In genomic region chr14:99481745-99482099, GRCh38 we compare ENCODE assay signal across 8 cellular contexts. TPM values are rescaled to one million over a fixed set of nuclear protein-coding genes. Genes with fewer than 3 reads are reported as not detected.
DNase-seq lines count a peak whose midpoint lies in the region; ATAC-seq, FAIRE-seq and TF ChIP-seq lines count a peak whose summit lies in the region.

No MANE protein-coding gene starts in this region.

- H3K9me3 Mint-ChIP-seq in natural killer cell treated with Interleukin-12 subunit alpha and Interleukin-12 subunit beta and Interleukin-15 and Interleukin-18, amount 100 ng/mL, for 72 hours = no peaks in the 10 kb centered on the region

- H3K4me2 ChIP-seq in H1 (ENCODE audit: insufficient read depth in 1 of 2, low read depth in 2 of 2, low read length in 2 of 2) = peak overlapping the region; percentile 79 to 85

- peaks cover 6 to 17% of the 10 kb centered on the region in 2 experiments for H4K20me1 ChIP-seq in H1 (replicated peaks in 1 of 2; ENCODE audit: control insufficient read depth in 1 of 2, insufficient read depth in 2 of 2, low read length in 2 of 2)

- H3K79me1 ChIP-seq in H1 (ENCODE audit: low read depth, low read length) = peaks cover 5% of the 10 kb centered on the region; the same call in 1 of the 2 replicates

- H3K4ac ChIP-seq in H1 (replicated peaks; ENCODE audit: insufficient read length, low read depth, low read length) = no peak overlapping the region

- no peak for TF ChIP-seq POLR2A in H1 (IDR thresholded peaks at IDR 0.05; ENCODE audit: control extremely low read depth in 1 of 2, low read depth in 2 of 2, low read length in 2 of 2)
- no peak for TF ChIP-seq POLR2A in H54 (IDR thresholded peaks at IDR 0.05; ENCODE audit: low read depth, low read length)

- intact Hi-C loops in head of caudate nucleus (cut with DNase I) = no loop called here

- H3K27me3 Mint-ChIP-seq in natural killer cell treated with Interleukin-12 subunit alpha and Interleukin-12 subunit beta and Interleukin-15 and Interleukin-18, amount 100 ng/mL, for 72 hours = no peaks in the 10 kb centered on the region

- H3K18ac ChIP-seq in H1 (ENCODE audit: extremely low read depth, low read length) = no peak overlapping the region; the same call in 1 of the 2 replicates

- no peak overlapping the region for H4K91ac ChIP-seq in H1 (replicated peaks; ENCODE audit: insufficient read length, low read length)

- no peak for TF ChIP-seq RAD21 in H1 (IDR thresholded peaks at IDR 0.05 in 1 of 2, conservative IDR thresholded peaks at IDR 0.05 in 1 of 2; ENCODE audit: low read depth in 2 of 2, low read length in 2 of 2)

- H3K27me3 ChIP-seq in H1 (replicated peaks in 1 of 4; ENCODE audit: control insufficient read depth in 3 of 4, extremely low read depth in 1 of 4, insufficient read depth in 3 of 4, low read length in 3 of 4) = no peaks in the 10 kb centered on the region

- H3K36me3 ChIP-seq in SK-N-MC (ENCODE audit: insufficient read depth, low read length) = no peaks in the 10 kb centered on the region
- H3K36me3 ChIP-seq in H1 (ENCODE audit: control insufficient read depth in 2 of 4, insufficient read depth in 4 of 4, low read length in 3 of 4) = no peaks in the 10 kb centered on the region

- H2BK12ac ChIP-seq in H1 (ENCODE audit: low read depth, low read length) = no peak overlapping the region

- H3K14ac ChIP-seq in H1 (ENCODE audit: insufficient read length) = no peak overlapping the region

- H3K4me1 ChIP-seq in H1 (replicated peaks in 1 of 4; ENCODE audit: control insufficient read depth in 3 of 4, insufficient read depth in 4 of 4, low read length in 3 of 4) = peaks cover 0 to 6% (median 3%) of the 10 kb centered on the region in 4 experiments; a peak in 5 of 7 replicates

- DNase-seq in stimulated activated CD4-positive, alpha-beta T cell treated with anti-CD3 and anti-CD28 coated beads, Interleukin-4, amount 100 ng/mL, for 24 hours = peak; percentile 24
- no peak for DNase-seq in stimulated activated CD4-positive, alpha-beta T cell treated with anti-CD3 and anti-CD28 coated beads, Interleukin-1b, Interleukin-23, amount 100 ng/mL, for 48 hours
- no peak for DNase-seq in SK-N-MC (ENCODE audit: low read depth, low spot score)
- DNase-seq in H1 (ENCODE audit: low read depth in 1 of 2, low spot score in 2 of 2) = no peak
- DNase-seq in natural killer cell treated with Interleukin-12 subunit alpha and Interleukin-12 subunit beta and Interleukin-15 and Interleukin-18, amount 100 ng/mL, for 72 hours (ENCODE audit: low spot score) = no peak
- no peak for DNase-seq in H54 (ENCODE audit: insufficient read length, low spot score)
- no peak for DNase-seq in head of caudate nucleus

- no peak overlapping the region for H2BK20ac ChIP-seq in H1 (ENCODE audit: low read length)

- H2BK5ac ChIP-seq in H1 (ENCODE audit: low read depth, low read length) = peak overlapping the region; percentile 85; the same call in 1 of the 2 replicates

- peaks cover 28 to 83% of the 10 kb centered on the region in 2 experiments for H3K79me2 ChIP-seq in H1 (ENCODE audit: control insufficient read depth in 1 of 2, insufficient read depth in 2 of 2, low read length in 2 of 2)

- WGBS in H1 (ENCODE audit: extremely low coverage in 1 of 2, insufficient coverage in 1 of 2, insufficient read length in 1 of 2, insufficient replicate concordance in 2 of 2, low coverage in 1 of 2, low lambda C conversion rate in 2 of 2, missing lambda C conversion rate in 1 of 2), 2 experiments = 1% methylated on average over 17 of the region's 17 CpGs; no CpG with 5 or more reads in 1 of the 2 experiments

- POLR2A ChIA-PET in H1 (lab: Charles Lee; ENCODE audit: partially characterized antibody) = interaction anchor here (0.8 to 1.5 kb wide), 5 partner anchors 9 to 89 kb away, joined by 3 to 4 read pairs (median 4); no protein-coding TSS in a partner anchor

- CTCF ChIA-PET in H1 (lab: Charles Lee; ENCODE audit: partially characterized antibody) = no interaction called here

- H3K36me3 Mint-ChIP-seq in natural killer cell treated with Interleukin-12 subunit alpha and Interleukin-12 subunit beta and Interleukin-15 and Interleukin-18, amount 100 ng/mL, for 72 hours = no peaks in the 10 kb centered on the region

- no peaks in the 10 kb centered on the region for H3K9me3 ChIP-seq in SK-N-MC (ENCODE audit: low read depth, low read length)
- H3K9me3 ChIP-seq in H1 (ENCODE audit: insufficient read depth in 2 of 2, low read depth in 1 of 2, low read length in 1 of 2) = no peaks in the 10 kb centered on the region

- H4K8ac ChIP-seq in H1 (ENCODE audit: extremely low read depth, insufficient read depth, low read length) = peak overlapping the region; percentile 98; the same call in 1 of the 2 replicates

- no peak overlapping the region for H4K5ac ChIP-seq in H1 (ENCODE audit: insufficient read length, low read depth, low read length)

- no peak for ATAC-seq in natural killer cell treated with Interleukin-12 subunit alpha and Interleukin-12 subunit beta and Interleukin-15 and Interleukin-18, amount 100 ng/mL, for 72 hours
- ATAC-seq in HG03135 (IDR thresholded peaks at IDR 0.05; ENCODE audit: unreplicated experiment) = no peak

- H3K4me3 ChIP-seq in SK-N-MC (peak overlapping the region; percentile 93), H1 (ENCODE audit: extremely low read depth in 1 of 4, insufficient read depth in 2 of 4, low read depth in 3 of 4, low read length in 4 of 4) (peak overlapping the region; percentile 83 to 95 (median 92))

- no peak overlapping the region for H2BK120ac ChIP-seq in H1 (replicated peaks; ENCODE audit: low read depth, low read length)

- peak overlapping the region; percentile 94 for H3K9ac ChIP-seq in SK-N-MC (ENCODE audit: insufficient read length)
- peak overlapping the region; percentile 87 to 92 (median 90) for H3K9ac ChIP-seq in H1 (replicated peaks in 1 of 4; ENCODE audit: extremely low read depth in 1 of 4, low read depth in 3 of 4, low read length in 3 of 4)

- H3K27ac ChIP-seq in SK-N-MC (peak overlapping the region; percentile 77), H1 (ENCODE audit: low read depth, low read length) (peak overlapping the region; percentile 91; the same call in 1 of the 2 replicates)

- no peak for TF ChIP-seq CTCF in H1 (IDR thresholded peaks at IDR 0.05; ENCODE audit: control extremely low read depth in 1 of 3, insufficient read depth in 1 of 3, low read depth in 1 of 3, low read length in 3 of 3)

- no peak for FAIRE-seq in H1 (lab: Jason Lieb, UNC)
- no peak for FAIRE-seq in H54 (lab: Jason Lieb, UNC)

- no peak overlapping the region for H2AFZ ChIP-seq in H1 (ENCODE audit: low read length)

- no peak overlapping the region for H2AK5ac ChIP-seq in H1 (ENCODE audit: low read depth, low read length)

- peak overlapping the region; percentile 91 to 97 for H3K27ac Mint-ChIP-seq in natural killer cell treated with Interleukin-12 subunit alpha and Interleukin-12 subunit beta and Interleukin-15 and Interleukin-18, amount 100 ng/mL, for 72 hours

- H3K4me1 Mint-ChIP-seq in natural killer cell treated with Interleukin-12 subunit alpha and Interleukin-12 subunit beta and Interleukin-15 and Interleukin-18, amount 100 ng/mL, for 72 hours (ENCODE audit: low read depth in 2 of 2) = peaks cover 51 to 54% of the 10 kb centered on the region in 2 donors

- H2BK15ac ChIP-seq in H1 (ENCODE audit: low read length) = no peak overlapping the region

- no peak overlapping the region for H3K56ac ChIP-seq in H1 (replicated peaks; ENCODE audit: insufficient read length, low read depth, low read length)

- TF ChIP-seq EP300 in H1 (IDR thresholded peaks at IDR 0.05; ENCODE audit: borderline replicate concordance in 1 of 2, low read depth in 2 of 2, low read length in 2 of 2) = 0 out of 3 replicates have a peak, but pooled peaks of 1 of the 2 experiments have one; percentile 0

- H3K23me2 ChIP-seq in H1 (ENCODE audit: low read depth, low read length) = peaks cover 4% of the 10 kb centered on the region

- peak overlapping the region; percentile 89 for H3K4me3 Mint-ChIP-seq in natural killer cell treated with Interleukin-12 subunit alpha and Interleukin-12 subunit beta and Interleukin-15 and Interleukin-18, amount 100 ng/mL, for 72 hours

- no peak overlapping the region for H3K23ac ChIP-seq in H1 (ENCODE audit: insufficient read length)

TF ChIP-seq in H1, 55 proteins besides CTCF, POLR2A, EP300 and RAD21:
- TF ChIP-seq GABPA (IDR thresholded peaks at IDR 0.05; ENCODE audit: borderline replicate concordance, insufficient read depth, low read length) (no peak), TCF12 (IDR thresholded peaks at IDR 0.05; ENCODE audit: low read depth, low read length) (no peak), SIN3A (conservative IDR thresholded peaks at IDR 0.05 in 1 of 2, IDR thresholded peaks at IDR 0.05 in 1 of 2; ENCODE audit: low read depth in 1 of 2, low read length in 2 of 2) (0 out of 4 replicates have a peak, but pooled peaks of 1 of the 2 experiments have one; percentile 46), SAP30 (IDR thresholded peaks at IDR 0.05; ENCODE audit: insufficient read depth, insufficient replicate concordance, low read length) (peak; percentile 39)
TF ChIP-seq in H1: peak in this region for 2.

RNA-seq across cellular contexts. Expression of gene CCNK, which starts 0.5 kb away (rescaled TPM):
- 81.9 and 82.7 TPM in 2 replicates for total RNA-seq in H1 (2021; fragmentation: NEBNext Ultra II Directional; extraction: Animal tissue kit (Norgen Biotek cat#: 25700))
- 10.7 and 14.7 TPM in 2 replicates for polyA plus RNA-seq in H1 (2011; rRNA removed)
- 12.5 TPM for polyA plus RNA-seq in H1 (2011; cell fraction: cytosol; rRNA removed)
- polyA plus RNA-seq in H1 (2011; cell fraction: nucleus; rRNA removed) = 15.2 TPM
- 52.2 to 103 TPM (median 60.4 TPM) in 4 replicates for polyA plus RNA-seq in H1 (2012, experiment 1 of 2)
- polyA plus RNA-seq in H1 (2012, experiment 2 of 2) = 62.7 TPM
- polyA plus RNA-seq in H1 (2013, experiment 1 of 2) = 53.6 TPM
- polyA plus RNA-seq in H1 (2013, experiment 2 of 2) = 57.8 TPM
- polyA minus RNA-seq in H1 (2011; rRNA and poly(A)+ RNA removed) = 17.0 and 27.3 TPM in 2 replicates
- polyA minus RNA-seq in H1 (2011; cell fraction: cytosol; rRNA and poly(A)+ RNA removed) = 37.3 TPM
- polyA minus RNA-seq in H1 (2011; cell fraction: nucleus; rRNA and poly(A)+ RNA removed) = 21.9 TPM
- 100 to 1,000 TPM in 1 of 2 donors, 10 to 100 TPM in 1; 78.6 to 105 TPM for total RNA-seq in natural killer cell treated with Interleukin-12 subunit alpha and Interleukin-12 subunit beta and Interleukin-15 and Interleukin-18, amount 100 ng/mL, for 72 hours

RNA-seq across cellular contexts. Expression of gene SETD3, which starts 1.1 kb away (rescaled TPM):
- total RNA-seq in H1 (2021; fragmentation: NEBNext Ultra II Directional; extraction: Animal tissue kit (Norgen Biotek cat#: 25700)) = 60.1 and 64.0 TPM in 2 replicates
- polyA plus RNA-seq in H1 (2011; rRNA removed) = 16.0 and 24.0 TPM in 2 replicates
- polyA plus RNA-seq in H1 (2011; cell fraction: cytosol; rRNA removed) = 25.0 TPM
- polyA plus RNA-seq in H1 (2011; cell fraction: nucleus; rRNA removed) = 18.3 TPM
- 33.2 to 61.8 TPM (median 36.0 TPM) in 4 replicates for polyA plus RNA-seq in H1 (2012, experiment 1 of 2)
- polyA plus RNA-seq in H1 (2012, experiment 2 of 2) = 7.7 TPM
- 42.9 TPM for polyA plus RNA-seq in H1 (2013, experiment 1 of 2)
- 46.9 TPM for polyA plus RNA-seq in H1 (2013, experiment 2 of 2)
- 44.8 and 60.0 TPM in 2 replicates for polyA minus RNA-seq in H1 (2011; rRNA and poly(A)+ RNA removed)
- polyA minus RNA-seq in H1 (2011; cell fraction: cytosol; rRNA and poly(A)+ RNA removed) = 33.7 TPM
- polyA minus RNA-seq in H1 (2011; cell fraction: nucleus; rRNA and poly(A)+ RNA removed) = 68.5 TPM
- total RNA-seq in natural killer cell treated with Interleukin-12 subunit alpha and Interleukin-12 subunit beta and Interleukin-15 and Interleukin-18, amount 100 ng/mL, for 72 hours = 10 to 100 TPM; 80.6 to 96.7 TPM
